Comparison of ENCODE assay signal across 14 cellular contexts in the genomic region with DNA sequence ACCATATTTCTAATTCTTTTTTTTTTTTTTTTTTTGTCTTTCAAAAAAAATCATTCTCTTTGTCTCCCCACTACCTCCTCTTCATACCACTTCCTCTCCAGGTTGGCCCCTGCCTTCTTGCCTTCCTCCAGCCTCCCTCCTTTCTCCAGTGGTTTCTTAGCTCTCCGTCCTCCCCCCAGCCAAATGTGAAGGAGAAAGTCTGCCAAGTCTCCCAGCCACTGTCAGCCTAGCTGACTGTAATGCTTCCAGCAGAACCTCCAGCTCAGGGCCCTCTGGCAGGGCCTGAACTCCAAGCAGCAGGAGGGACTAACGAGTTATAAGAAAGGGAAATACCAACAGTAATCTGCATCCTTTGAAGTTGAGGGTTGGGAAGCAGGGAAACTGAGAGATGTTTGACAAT. TPM values are rescaled to one million over a fixed set of nuclear protein-coding genes. Genes with fewer than 3 reads are reported as not detected.
DNase-seq lines count a peak whose midpoint lies in the region; ATAC-seq, FAIRE-seq and TF ChIP-seq lines count a peak whose summit lies in the region.
"Had no signal": no experiment of that assay in that cellular context is flagged by ENCODE, and none has a peak within 500 bp of the region (broad histone marks: within the 10 kb centered on the region; RNA-seq: fewer than 3 reads in every experiment).

No MANE protein-coding gene starts in this region.

- FAIRE-seq in urothelium cell line (lab: Jason Lieb, UNC), result no peak

- H3K36me3 Mint-ChIP-seq in activated naive CD8-positive, alpha-beta T cell treated with anti-CD3 and anti-CD28 coated beads, Interleukin-2, amount 10 ng/mL, durations not matched to agents 7 days and 5 days, result no peaks in the 10 kb centered on the region
- H3K36me3 Mint-ChIP-seq in activated naive CD8-positive, alpha-beta T cell treated with anti-CD3 and anti-CD28 coated beads for 36 hours, result no peaks in the 10 kb centered on the region

- no peak overlapping the region for H3K4me3 ChIP-seq in choroid plexus epithelial cell (ENCODE audit: low read depth, low read length)
- H3K4me3 ChIP-seq: stomach had no signal

- peak overlapping the region; percentile 69 for H3K27ac Mint-ChIP-seq in activated naive CD8-positive, alpha-beta T cell treated with anti-CD3 and anti-CD28 coated beads, Interleukin-2, amount 10 ng/mL, durations not matched to agents 7 days and 5 days
- H3K27ac Mint-ChIP-seq in activated naive CD8-positive, alpha-beta T cell treated with anti-CD3 and anti-CD28 coated beads for 36 hours, result no peak overlapping the region
- H3K27ac Mint-ChIP-seq: activated B cell treated with CpG ODN at 0.5 μM for 24 hours had no signal

- peak; percentile 28 for DNase-seq in activated naive CD8-positive, alpha-beta T cell treated with anti-CD3 and anti-CD28 coated beads, Interleukin-2, amount 10 ng/mL, durations not matched to agents 7 days and 5 days
- no peak for DNase-seq in activated naive CD8-positive, alpha-beta T cell treated with anti-CD3 and anti-CD28 coated beads for 36 hours
- DNase-seq in choroid plexus epithelial cell (ENCODE audit: low read depth), result peak; percentile 88
- peak; percentile 7 for DNase-seq in left kidney (ENCODE audit: low read depth, low spot score)
- DNase-seq in urothelium cell line (ENCODE audit: low spot score), result peak; percentile 27
- no peak for DNase-seq in activated naive CD4-positive, alpha-beta T cell treated with Interleukin-2 at 50 U/mL for 16 hours
- DNase-seq in activated CD8-positive, alpha-beta memory T cell treated with anti-CD3 and anti-CD28 coated beads for 24 hours, result no peak
- DNase-seq: activated B cell treated with CpG ODN at 0.5 μM for 24 hours; DMS 273 treated with DMSO at 0.1 percent for 48 hours; NCI-H1092; occipital lobe; stimulated activated CD4-positive, alpha-beta T cell treated with anti-CD3 and anti-CD28 coated beads, Interleukin-4, amount 100 ng/mL, for 4 hours; stomach had no signal

- peaks cover 13% of the 10 kb centered on the region for H3K27me3 Mint-ChIP-seq in activated naive CD8-positive, alpha-beta T cell treated with anti-CD3 and anti-CD28 coated beads, Interleukin-2, amount 10 ng/mL, durations not matched to agents 7 days and 5 days
- H3K27me3 Mint-ChIP-seq in activated naive CD8-positive, alpha-beta T cell treated with anti-CD3 and anti-CD28 coated beads for 36 hours, result peaks cover 8% of the 10 kb centered on the region

- no peak for TF ChIP-seq CTCF in choroid plexus epithelial cell (conservative IDR thresholded peaks at IDR 0.05; ENCODE audit: low read depth, low read length)

- H3K4me3 Mint-ChIP-seq in activated naive CD8-positive, alpha-beta T cell treated with anti-CD3 and anti-CD28 coated beads, Interleukin-2, amount 10 ng/mL, durations not matched to agents 7 days and 5 days, result peak overlapping the region; percentile 12
- H3K4me3 Mint-ChIP-seq in activated naive CD8-positive, alpha-beta T cell treated with anti-CD3 and anti-CD28 coated beads for 36 hours, result no peak overlapping the region
- H3K4me3 Mint-ChIP-seq: activated B cell treated with CpG ODN at 0.5 μM for 24 hours had no signal

- POLR2A ChIA-PET in activated naive CD8-positive, alpha-beta T cell treated with anti-CD3 and anti-CD28 coated beads, Interleukin-2, amount 10 ng/mL, durations not matched to agents 7 days and 5 days (lab: Charles Lee), result interaction anchor here (0.7 to 1.0 kb wide), 2 partner anchors 38 to 143 kb away, joined by 3 read pairs; no protein-coding TSS in a partner anchor

- peak; percentile 66 for ATAC-seq in activated naive CD8-positive, alpha-beta T cell treated with anti-CD3 and anti-CD28 coated beads, Interleukin-2, amount 10 ng/mL, durations not matched to agents 7 days and 5 days (ENCODE audit: low read depth)
- ATAC-seq in HG03159 (IDR thresholded peaks at IDR 0.05; ENCODE audit: unreplicated experiment), result no peak

- no peaks in the 10 kb centered on the region for H3K9me3 Mint-ChIP-seq in activated naive CD8-positive, alpha-beta T cell treated with anti-CD3 and anti-CD28 coated beads, Interleukin-2, amount 10 ng/mL, durations not matched to agents 7 days and 5 days
- H3K9me3 Mint-ChIP-seq in activated naive CD8-positive, alpha-beta T cell treated with anti-CD3 and anti-CD28 coated beads for 36 hours, result no peaks in the 10 kb centered on the region
- H3K9me3 Mint-ChIP-seq: activated B cell treated with CpG ODN at 0.5 μM for 24 hours had no signal

- H3K4me1 Mint-ChIP-seq in activated naive CD8-positive, alpha-beta T cell treated with anti-CD3 and anti-CD28 coated beads, Interleukin-2, amount 10 ng/mL, durations not matched to agents 7 days and 5 days, result peaks cover 10% of the 10 kb centered on the region
- no peaks in the 10 kb centered on the region for H3K4me1 Mint-ChIP-seq in activated naive CD8-positive, alpha-beta T cell treated with anti-CD3 and anti-CD28 coated beads for 36 hours
- H3K4me1 Mint-ChIP-seq: activated B cell treated with CpG ODN at 0.5 μM for 24 hours had no signal

RNA-seq across cellular contexts. Expression of gene BICC1, which starts 35.5 kb away (rescaled TPM):
- under 1 TPM in 1 of 2 experiments, not detected in 1; 0.06 TPM for total RNA-seq in activated naive CD8-positive, alpha-beta T cell treated with anti-CD3 and anti-CD28 coated beads, Interleukin-2, amount 10 ng/mL, durations not matched to agents 7 days and 5 days
- under 1 TPM in 1 of 2 experiments, not detected in 1; 0.04 TPM for total RNA-seq in activated naive CD8-positive, alpha-beta T cell treated with anti-CD3 and anti-CD28 coated beads for 36 hours
- total RNA-seq: activated B cell treated with CpG ODN at 0.5 μM for 24 hours had no signal

Comparison
In these comparisons a context has a peak if more than half of its experiments do, and no peak if none do; other contexts are left out.
1. DNase-seq: peak in activated naive CD8-positive, alpha-beta T cell treated with anti-CD3 and anti-CD28 coated beads, Interleukin-2, amount 10 ng/mL, durations not matched to agents 7 days and 5 days (single experiment), choroid plexus epithelial cell (single experiment), left kidney (single experiment) and urothelium cell line (single experiment); none in activated naive CD8-positive, alpha-beta T cell treated with anti-CD3 and anti-CD28 coated beads for 36 hours (single experiment), activated naive CD4-positive, alpha-beta T cell treated with Interleukin-2 at 50 U/mL for 16 hours (single experiment) and activated CD8-positive, alpha-beta memory T cell treated with anti-CD3 and anti-CD28 coated beads for 24 hours (single experiment).